ENCODE assay signal across 15 cellular contexts in genomic region chr17:69588739-69589334, GRCh38.
"Had no signal": no experiment of that assay in that cellular context is flagged by ENCODE, and none has a peak within 500 bp of the region (broad histone marks: within the 10 kb centered on the region; RNA-seq: fewer than 3 reads in every experiment).

No MANE protein-coding gene starts in this region.

- H3K9me3 Mint-ChIP-seq: activated naive CD4-positive, alpha-beta T cell treated with anti-CD3 and anti-CD28 coated beads for 36 hours; activated T-helper 2 cell treated with anti-CD3 and anti-CD28 coated beads, Interferon-gamma antibody, Interleukin-2, Interleukin-4, amounts not matched to agents 10 μg/mL and 5 μg/mL and 100 μg/mL, durations not matched to agents 14 hours and 24 hours and 36 hours; naive B cell; stimulated activated effector memory CD8-positive, alpha-beta T cell treated with anti-CD3 and anti-CD28 coated beads, Interleukin-12 subunit alpha, Interleukin-12 subunit beta, amount 100 ng/mL, for 72 hours had no signal

- H3K27ac ChIP-seq: colonic mucosa, heart left ventricle, lower lobe of right lung, pancreas, VCaP had no signal

- H3K36me3 ChIP-seq: colonic mucosa, heart left ventricle, lower lobe of right lung, pancreas had no signal

- DNase-seq: activated CD4-positive, alpha-beta T cell treated with anti-CD3 and anti-CD28 coated beads, Interleukin-2, amount 50 U/mL, for 48 hours; activated CD8-positive, alpha-beta memory T cell treated with anti-CD3 and anti-CD28 coated beads, Interleukin-2, amount 10 ng/mL, durations not matched to agents 7 days and 5 days; activated naive CD4-positive, alpha-beta T cell treated with anti-CD3 and anti-CD28 coated beads for 36 hours; activated T-cell treated with anti-CD3 and anti-CD28 coated beads, Interleukin-2, amount 50 U/mL, for 1 hour; colonic mucosa; effector CD4-positive, alpha-beta T cell; heart left ventricle; left colon; lower lobe of right lung; naive B cell; pancreas; retina had no signal

- H3K27me3 Mint-ChIP-seq: naive B cell had no signal

- ATAC-seq: activated CD8-positive, alpha-beta memory T cell treated with anti-CD3 and anti-CD28 coated beads, Interleukin-2, amount 10 ng/mL, durations not matched to agents 7 days and 5 days; heart left ventricle; left colon; lower lobe of right lung; stimulated activated effector memory CD8-positive, alpha-beta T cell treated with anti-CD3 and anti-CD28 coated beads, Interleukin-12 subunit alpha, Interleukin-12 subunit beta, amount 100 ng/mL, for 72 hours had no signal

- H3K4me3 Mint-ChIP-seq: activated CD8-positive, alpha-beta memory T cell treated with anti-CD3 and anti-CD28 coated beads, Interleukin-2, amount 10 ng/mL, durations not matched to agents 7 days and 5 days; activated naive CD4-positive, alpha-beta T cell treated with anti-CD3 and anti-CD28 coated beads for 36 hours; naive B cell; stimulated activated effector memory CD8-positive, alpha-beta T cell treated with anti-CD3 and anti-CD28 coated beads, Interleukin-12 subunit alpha, Interleukin-12 subunit beta, amount 100 ng/mL, for 72 hours had no signal

- H3K4me3 ChIP-seq: colonic mucosa, heart left ventricle, lower lobe of right lung, pancreas had no signal

- H3K27me3 ChIP-seq: colonic mucosa, heart left ventricle, pancreas had no signal

- H3K4me1 Mint-ChIP-seq: activated CD8-positive, alpha-beta memory T cell treated with anti-CD3 and anti-CD28 coated beads, Interleukin-2, amount 10 ng/mL, durations not matched to agents 7 days and 5 days; naive B cell; stimulated activated effector memory CD8-positive, alpha-beta T cell treated with anti-CD3 and anti-CD28 coated beads, Interleukin-12 subunit alpha, Interleukin-12 subunit beta, amount 100 ng/mL, for 72 hours had no signal

- H3K36me3 Mint-ChIP-seq: activated CD8-positive, alpha-beta memory T cell treated with anti-CD3 and anti-CD28 coated beads, Interleukin-2, amount 10 ng/mL, durations not matched to agents 7 days and 5 days; naive B cell; stimulated activated effector memory CD8-positive, alpha-beta T cell treated with anti-CD3 and anti-CD28 coated beads, Interleukin-12 subunit alpha, Interleukin-12 subunit beta, amount 100 ng/mL, for 72 hours had no signal

- H3K27ac Mint-ChIP-seq: activated CD8-positive, alpha-beta memory T cell treated with anti-CD3 and anti-CD28 coated beads, Interleukin-2, amount 10 ng/mL, durations not matched to agents 7 days and 5 days; activated naive CD4-positive, alpha-beta T cell treated with anti-CD3 and anti-CD28 coated beads for 36 hours; activated T-helper 2 cell treated with anti-CD3 and anti-CD28 coated beads, Interferon-gamma antibody, Interleukin-2, Interleukin-4, amounts not matched to agents 10 μg/mL and 5 μg/mL and 100 μg/mL, durations not matched to agents 14 hours and 24 hours and 36 hours; stimulated activated effector memory CD8-positive, alpha-beta T cell treated with anti-CD3 and anti-CD28 coated beads, Interleukin-12 subunit alpha, Interleukin-12 subunit beta, amount 100 ng/mL, for 72 hours had no signal

- H3K4me1 ChIP-seq: colonic mucosa, heart left ventricle, lower lobe of right lung had no signal

- H3K9me3 ChIP-seq: colonic mucosa, heart left ventricle, lower lobe of right lung, pancreas had no signal
